1 cellular context compared by ENCODE assay signal in genomic region chr7:38932509-38933168, GRCh38.
TF ChIP-seq lines count a peak whose summit lies in the region.

No MANE protein-coding gene starts in this region.

TF ChIP-seq in GM23338, 12 proteins besides CTCF, POLR2A, EP300 and RAD21:
- no peak for TF ChIP-seq ZNF462 (CRISPR knock-in tag; IDR thresholded peaks at IDR 0.05)
- TF ChIP-seq ETS1 (IDR thresholded peaks at IDR 0.05) = no peak
- no peak for TF ChIP-seq POLR2AphosphoS5 (IDR thresholded peaks at IDR 0.05; ENCODE audit: low read depth)
- no peak for TF ChIP-seq CREB1 (CRISPR knock-in tag; IDR thresholded peaks at IDR 0.05; ENCODE audit: low read depth)
- no peak for TF ChIP-seq ZNF331 (CRISPR knock-in tag; IDR thresholded peaks at IDR 0.05; ENCODE audit: low read depth)
- no peak for TF ChIP-seq EZH2phosphoT487 (IDR thresholded peaks at IDR 0.05; ENCODE audit: unreplicated experiment)
- TF ChIP-seq STAT1 (IDR thresholded peaks at IDR 0.05; ENCODE audit: unreplicated experiment) = no peak
- no peak for TF ChIP-seq NANOG (IDR thresholded peaks at IDR 0.05; ENCODE audit: borderline replicate concordance)
- no peak for TF ChIP-seq JUNB (IDR thresholded peaks at IDR 0.05; ENCODE audit: unreplicated experiment)
- TF ChIP-seq EZH2 (IDR thresholded peaks at IDR 0.05; ENCODE audit: low read depth, unreplicated experiment) = no peak
- TF ChIP-seq REST (IDR thresholded peaks at IDR 0.05; ENCODE audit: unreplicated experiment) = no peak
- no peak for TF ChIP-seq ZNF114 (CRISPR knock-in tag; IDR thresholded peaks at IDR 0.05)
